ENCODE assay signal across 17 cellular contexts in the genomic region with DNA sequence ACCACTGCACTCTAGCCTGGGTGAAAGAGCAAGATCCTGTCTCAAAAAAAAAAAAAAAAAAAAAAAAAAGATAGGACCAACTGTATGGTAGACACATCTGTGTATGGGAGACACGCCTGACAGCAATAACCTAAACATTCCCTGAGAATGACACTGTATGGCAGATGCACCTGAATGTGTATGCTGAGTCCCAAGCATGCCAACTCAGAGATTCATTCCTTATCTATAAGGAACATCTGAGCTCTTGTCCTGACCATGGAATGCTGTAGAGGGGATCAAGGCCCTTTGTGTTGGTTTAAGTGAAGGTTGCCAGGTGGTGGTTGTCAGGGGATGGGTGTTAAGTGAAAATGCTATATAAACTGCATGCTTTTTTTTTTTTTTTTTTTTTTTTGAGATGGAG. TPM values are rescaled to one million over a fixed set of nuclear protein-coding genes. Genes with fewer than 3 reads are reported as not detected.
DNase-seq lines count a peak whose midpoint lies in the region; ATAC-seq, FAIRE-seq and TF ChIP-seq lines count a peak whose summit lies in the region.
"Had no signal": no experiment of that assay in that cellular context is flagged by ENCODE, and none has a peak within 500 bp of the region (broad histone marks: within the 10 kb centered on the region; RNA-seq: fewer than 3 reads in every experiment).

No MANE protein-coding gene starts in this region.

- H4K20me1 ChIP-seq in IMR-90 (ENCODE audit: insufficient read depth, low read length): 0 out of 2 replicates have a peak, but pooled peaks cover 3% of the 10 kb centered on the region

- peak overlapping the region in 1 of 2 experiments; percentile 33 for H2BK12ac ChIP-seq in mesenchymal stem cell (ENCODE audit: low read length in 2 of 2)

- no TSS peak for BruUV-seq in IMR-90 (replicated peaks; lab: Mats Ljungman, UMichigan)

- H3K9me3 ChIP-seq in IMR-90 (ENCODE audit: control insufficient read depth, insufficient read depth, low read length): no peaks in the 10 kb centered on the region
- no peaks in the 10 kb centered on the region for H3K9me3 ChIP-seq in mesenchymal stem cell (ENCODE audit: control insufficient read depth, low read length)
- H3K9me3 ChIP-seq: BE2C, HAP-1 had no signal

- H2AFZ ChIP-seq in IMR-90 (replicated peaks; ENCODE audit: low read length, poor library complexity): no peak overlapping the region
- no peak overlapping the region for H2AFZ ChIP-seq in mesenchymal stem cell (ENCODE audit: low read depth, low read length)

- H3K23ac ChIP-seq in IMR-90 (ENCODE audit: low read depth, low read length): no peak overlapping the region
- no peak overlapping the region for H3K23ac ChIP-seq in mesenchymal stem cell (ENCODE audit: low read length in 2 of 2)

- H3K18ac ChIP-seq in IMR-90 (ENCODE audit: low read depth, low read length) (no peak overlapping the region), mesenchymal stem cell (ENCODE audit: low read depth in 1 of 2, low read length in 2 of 2) (no peak overlapping the region)

- intact Hi-C loops in IMR-90 (cut with micrococcal nuclease): no loop called here
- intact Hi-C loops in left colon (cut with DNase I, micrococcal nuclease): no loop called here

- no peak overlapping the region for H2BK5ac ChIP-seq in IMR-90 (ENCODE audit: low read depth, low read length, poor library complexity, severe bottlenecking)
- no peak overlapping the region for H2BK5ac ChIP-seq in mesenchymal stem cell (ENCODE audit: low read depth, low read length, poor library complexity, severe bottlenecking)

- WGBS in IMR-90 (ENCODE audit: extremely low coverage in 2 of 2, insufficient read length in 1 of 2), 2 experiments: no CpG with 5 or more reads among the region's 1 CpG
- WGBS in mesenchymal stem cell: 100% methylated on average over 1 of the region's 1 CpG

- no peak overlapping the region for H4K5ac ChIP-seq in IMR-90 (ENCODE audit: low read depth, low read length)

- dilution Hi-C loops in IMR-90 (cut with HindIII; ENCODE audit: low sequenced_read_pairs, unreplicated experiment): no loop called here

- peak overlapping the region; percentile 96; the same call in 1 of the 2 replicates for H3K4ac ChIP-seq in IMR-90 (ENCODE audit: low read depth, low read length)
- no peak overlapping the region for H3K4ac ChIP-seq in mesenchymal stem cell (ENCODE audit: low read depth in 1 of 2, low read length in 2 of 2)

- no peaks in the 10 kb centered on the region for H3K27me3 ChIP-seq in IMR-90 (ENCODE audit: control insufficient read depth, insufficient read depth, low read length)
- no peaks in the 10 kb centered on the region for H3K27me3 ChIP-seq in mesenchymal stem cell (ENCODE audit: control insufficient read depth in 1 of 2, insufficient read depth in 1 of 2, low read length in 2 of 2)
- H3K27me3 ChIP-seq: BE2C had no signal

- H3K27ac ChIP-seq in IMR-90 (ENCODE audit: insufficient read depth, low read length) (no peak overlapping the region), mesenchymal stem cell (ENCODE audit: low read length, poor library complexity, severe bottlenecking) (no peak overlapping the region)
- H3K27ac ChIP-seq: A549, C4-2B had no signal

- H2BK15ac ChIP-seq in IMR-90 (ENCODE audit: low read depth, low read length) (peak overlapping the region; percentile 74; the same call in 2 of the 3 replicates), mesenchymal stem cell (ENCODE audit: low read depth, poor library complexity, severe bottlenecking) (no peak overlapping the region)

- H2BK120ac ChIP-seq in IMR-90 (ENCODE audit: low read depth, low read length) (peak overlapping the region; percentile 20; the same call in 1 of the 2 replicates), mesenchymal stem cell (ENCODE audit: low read depth, low read length) (no peak overlapping the region)

- H3K27ac Mint-ChIP-seq in type B pancreatic cell: peak overlapping the region; percentile 74

- H3K27me3 Mint-ChIP-seq in type B pancreatic cell: no peaks in the 10 kb centered on the region
- H3K27me3 Mint-ChIP-seq: CD4-positive, alpha-beta memory T cell had no signal

- ATAC-seq in IMR-90 (ENCODE audit: low read depth) (no peak), left colon (peak; percentile 5), HG03571 (IDR thresholded peaks at IDR 0.05; ENCODE audit: unreplicated experiment) (no peak)
- ATAC-seq: A549 had no signal

- peaks cover 11% of the 10 kb centered on the region for H3K4me1 Mint-ChIP-seq in type B pancreatic cell (ENCODE audit: unreplicated experiment)

- peak; percentile 28 for FAIRE-seq in HTR-8/SVneo (lab: Jason Lieb, UNC)
- FAIRE-seq: A549, GM12892, H1 had no signal

- H3K14ac ChIP-seq in IMR-90 (replicated peaks; ENCODE audit: low read depth, low read length) (peak overlapping the region; percentile 72; the same call in 1 of the 2 replicates), mesenchymal stem cell (ENCODE audit: low read length in 2 of 2) (no peak overlapping the region)

- H3K36me3 Mint-ChIP-seq in type B pancreatic cell: peaks cover 8% of the 10 kb centered on the region
- H3K36me3 Mint-ChIP-seq: CD4-positive, alpha-beta memory T cell had no signal

- CTCF ChIA-PET in IMR-90 (lab: Yijun Ruan, JAX): interaction anchor here (0.7 kb wide), 1 partner anchor 244 kb away, joined by 9 read pairs; no protein-coding TSS in a partner anchor

- DNase-seq in HTR-8/SVneo (ENCODE audit: insufficient read length, low spot score) (no peak), IMR-90 (no peak), left colon (no peak), type B pancreatic cell (ENCODE audit: extremely low spot score, unreplicated experiment) (no peak), mesenchymal stem cell (no peak), NAMALWA (ENCODE audit: low spot score) (no peak)
- DNase-seq: BE2C; CD4-positive, alpha-beta memory T cell; DND-41; GDM1; HFFc6 had no signal

- H3K79me1 ChIP-seq in IMR-90 (ENCODE audit: low read depth in 1 of 2, low read length in 2 of 2): peaks cover 0 to 13% of the 10 kb centered on the region in 2 experiments; a peak in 1 of 4 replicates
- no peaks in the 10 kb centered on the region for H3K79me1 ChIP-seq in mesenchymal stem cell (replicated peaks; ENCODE audit: low read length, poor library complexity, severe bottlenecking)

- H4K91ac ChIP-seq in IMR-90 (ENCODE audit: insufficient read depth, low read depth, low read length) (peak overlapping the region; percentile 19; the same call in 1 of the 2 replicates), mesenchymal stem cell (ENCODE audit: low read length) (no peak overlapping the region)

- peak overlapping the region; percentile 93 for H2AK5ac ChIP-seq in IMR-90 (ENCODE audit: low read depth, low read length)
- H2AK5ac ChIP-seq in mesenchymal stem cell (ENCODE audit: low read length, severe bottlenecking): no peak overlapping the region

- H2BK20ac ChIP-seq in IMR-90 (ENCODE audit: low read depth, low read length): peak overlapping the region; percentile 83

- no peak for TF ChIP-seq POLR2A in IMR-90 (IDR thresholded peaks at IDR 0.05; ENCODE audit: low read depth, low read length)

- no peak overlapping the region for H3K4me2 ChIP-seq in IMR-90 (ENCODE audit: low read depth, low read length)
- H3K4me2 ChIP-seq in mesenchymal stem cell (ENCODE audit: low read length, poor library complexity, severe bottlenecking): no peak overlapping the region
- H3K4me2 ChIP-seq: A549 had no signal

- H3K4me3 Mint-ChIP-seq in type B pancreatic cell: no peak overlapping the region
- H3K4me3 Mint-ChIP-seq: CD4-positive, alpha-beta memory T cell; HFFc6 had no signal

- TF ChIP-seq CTCF in IMR-90 (conservative IDR thresholded peaks at IDR 0.05; ENCODE audit: low read depth, low read length) (no peak), type B pancreatic cell (conservative IDR thresholded peaks at IDR 0.05) (no peak)

- H3K56ac ChIP-seq in IMR-90 (ENCODE audit: extremely low read depth, insufficient read depth, low read length): no peak overlapping the region

- H3K4me1 ChIP-seq in IMR-90 (ENCODE audit: control insufficient read depth, insufficient read depth, low read length): peaks cover 15% of the 10 kb centered on the region
- peaks cover 4% of the 10 kb centered on the region for H3K4me1 ChIP-seq in mesenchymal stem cell (ENCODE audit: control insufficient read depth, insufficient read depth, low read depth, low read length)
- H3K4me1 ChIP-seq: BE2C, HAP-1 had no signal

- H3K9me3 Mint-ChIP-seq in type B pancreatic cell: peaks cover 10% of the 10 kb centered on the region

- in situ Hi-C loops in IMR-90 (cut with MboI; ENCODE audit: low sequenced_read_pairs): no loop called here

- no peak overlapping the region for H3K4me3 ChIP-seq in IMR-90 (ENCODE audit: insufficient read depth, low read depth, low read length)
- no peak overlapping the region for H3K4me3 ChIP-seq in mesenchymal stem cell (ENCODE audit: insufficient read depth in 1 of 2, low read depth in 1 of 2, low read length in 2 of 2)
- H3K4me3 ChIP-seq: A549, HAP-1 had no signal

- H3K36me3 ChIP-seq in IMR-90 (ENCODE audit: control insufficient read depth, insufficient read depth, low read length): no peaks in the 10 kb centered on the region
- H3K36me3 ChIP-seq in mesenchymal stem cell (ENCODE audit: control insufficient read depth in 1 of 2, insufficient read depth in 2 of 2, low read depth in 1 of 2, low read length in 2 of 2): no peaks in the 10 kb centered on the region
- H3K36me3 ChIP-seq: BE2C, HAP-1 had no signal

- H2AK9ac ChIP-seq in IMR-90 (replicated peaks; ENCODE audit: low read depth, low read length, poor library complexity): no peak overlapping the region

- TF ChIP-seq RAD21 in IMR-90 (IDR thresholded peaks at IDR 0.05; ENCODE audit: low read length): no peak

- no peak overlapping the region for H3K9ac ChIP-seq in IMR-90 (ENCODE audit: low read depth, low read length)
- no peak overlapping the region for H3K9ac ChIP-seq in mesenchymal stem cell (ENCODE audit: low read length)

- H4K8ac ChIP-seq in IMR-90 (ENCODE audit: low read depth in 2 of 2, low read length in 2 of 2): no peak overlapping the region; a peak in 1 of 4 replicates
- no peak overlapping the region for H4K8ac ChIP-seq in mesenchymal stem cell (ENCODE audit: low read length)

- POLR2A ChIA-PET in IMR-90 (lab: Charles Lee; ENCODE audit: unreplicated experiment): interaction anchor here (0.7 kb wide), 1 partner anchor 8 kb away, joined by 10 read pairs; no protein-coding TSS in a partner anchor

- H3K9me1 ChIP-seq in IMR-90 (ENCODE audit: insufficient read depth, low read length): peaks cover 8% of the 10 kb centered on the region; the same call in 1 of the 2 replicates

RNA-seq across cellular contexts. Expression of a gene that starts 19.2 kb away (rescaled TPM):
- 84.4 and 145 TPM in 2 replicates for total RNA-seq in IMR-90 (2012; rRNA removed)
- polyA plus RNA-seq in IMR-90 (2012; rRNA removed): 171 and 200 TPM in 2 replicates
- polyA plus RNA-seq in IMR-90 (2012; cell fraction: cytosol; rRNA removed): 106 and 210 TPM in 2 replicates
- polyA plus RNA-seq in IMR-90 (2012; cell fraction: nucleus; rRNA removed; ENCODE audit: low replicate concordance): 122 and 127 TPM in 2 replicates
- total RNA-seq in left colon: 1,000 to 10,000 TPM; 1,592 to 1,809 TPM
- total RNA-seq in type B pancreatic cell (ENCODE audit: low replicate concordance): 120 and 497 TPM in 2 replicates
- polyA plus RNA-seq in mesenchymal stem cell (2013, experiment 1 of 2): 172 TPM
- 175 TPM for polyA plus RNA-seq in mesenchymal stem cell (2013, experiment 2 of 2)

RNA-seq across cellular contexts. Expression of a gene that starts 58.4 kb away (rescaled TPM):
- total RNA-seq in IMR-90 (2012; rRNA removed): 37.2 and 44.8 TPM in 2 replicates
- polyA plus RNA-seq in IMR-90 (2012; rRNA removed): 168 and 201 TPM in 2 replicates
- 131 and 180 TPM in 2 replicates for polyA plus RNA-seq in IMR-90 (2012; cell fraction: cytosol; rRNA removed)
- polyA plus RNA-seq in IMR-90 (2012; cell fraction: nucleus; rRNA removed; ENCODE audit: low replicate concordance): 51.1 and 80.0 TPM in 2 replicates
- 10 to 100 TPM; 69.7 to 71.7 TPM for total RNA-seq in left colon
- total RNA-seq in type B pancreatic cell (ENCODE audit: low replicate concordance): 93.1 and 100 TPM in 2 replicates
- 123 TPM for polyA plus RNA-seq in mesenchymal stem cell (2013, experiment 1 of 2)
- polyA plus RNA-seq in mesenchymal stem cell (2013, experiment 2 of 2): 118 TPM
